1 cellular context compared by ENCODE assay signal in the genomic region with DNA sequence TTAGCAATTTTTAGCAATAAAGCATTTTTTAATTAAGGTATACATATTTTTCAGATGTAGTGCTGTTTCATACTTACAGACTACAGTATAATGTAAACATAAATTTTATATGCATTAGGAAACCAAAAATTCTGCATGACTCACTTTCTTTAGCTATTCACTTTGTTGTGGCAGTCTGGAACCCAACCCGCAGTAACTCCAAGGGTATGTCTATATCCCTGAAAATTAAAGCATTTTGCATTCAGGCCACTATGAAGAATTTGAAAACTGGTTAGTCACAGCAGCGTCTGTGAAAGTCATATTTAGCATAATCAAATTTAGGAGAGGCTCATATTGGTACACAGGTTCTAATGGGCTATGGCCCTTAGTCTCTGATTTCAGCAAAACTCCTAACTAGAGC.
TF ChIP-seq lines count a peak whose summit lies in the region.

No MANE protein-coding gene starts in this region.

TF ChIP-seq in HepG2, 621 proteins besides CTCF, POLR2A, EP300 and RAD21 (continued from another document):
- TF ChIP-seq ARID5B (CRISPR knock-in tag; IDR thresholded peaks at IDR 0.05) (no peak), GATA4 (IDR thresholded peaks at IDR 0.05; ENCODE audit: borderline replicate concordance, low read depth) (no peak), NAIF1 (CRISPR knock-in tag; IDR thresholded peaks at IDR 0.05; ENCODE audit: borderline replicate concordance) (no peak), ZNF773 (CRISPR knock-in tag; IDR thresholded peaks at IDR 0.05; ENCODE audit: borderline replicate concordance) (no peak), HINFP (CRISPR knock-in tag; IDR thresholded peaks at IDR 0.05; ENCODE audit: low read depth) (no peak), ZNF160 (CRISPR knock-in tag; IDR thresholded peaks at IDR 0.05) (no peak), THAP9 (CRISPR knock-in tag; IDR thresholded peaks at IDR 0.05; ENCODE audit: borderline replicate concordance) (no peak), ATM (IDR thresholded peaks at IDR 0.05; ENCODE audit: borderline replicate concordance) (no peak), ASH2L (IDR thresholded peaks at IDR 0.05; ENCODE audit: insufficient read length, low read depth, low read length) (no peak), ZBTB49 (CRISPR knock-in tag; IDR thresholded peaks at IDR 0.05; ENCODE audit: borderline replicate concordance) (no peak), SCMH1 (CRISPR knock-in tag; IDR thresholded peaks at IDR 0.05; ENCODE audit: borderline replicate concordance) (no peak)
- TF ChIP-seq, protein P1, sequence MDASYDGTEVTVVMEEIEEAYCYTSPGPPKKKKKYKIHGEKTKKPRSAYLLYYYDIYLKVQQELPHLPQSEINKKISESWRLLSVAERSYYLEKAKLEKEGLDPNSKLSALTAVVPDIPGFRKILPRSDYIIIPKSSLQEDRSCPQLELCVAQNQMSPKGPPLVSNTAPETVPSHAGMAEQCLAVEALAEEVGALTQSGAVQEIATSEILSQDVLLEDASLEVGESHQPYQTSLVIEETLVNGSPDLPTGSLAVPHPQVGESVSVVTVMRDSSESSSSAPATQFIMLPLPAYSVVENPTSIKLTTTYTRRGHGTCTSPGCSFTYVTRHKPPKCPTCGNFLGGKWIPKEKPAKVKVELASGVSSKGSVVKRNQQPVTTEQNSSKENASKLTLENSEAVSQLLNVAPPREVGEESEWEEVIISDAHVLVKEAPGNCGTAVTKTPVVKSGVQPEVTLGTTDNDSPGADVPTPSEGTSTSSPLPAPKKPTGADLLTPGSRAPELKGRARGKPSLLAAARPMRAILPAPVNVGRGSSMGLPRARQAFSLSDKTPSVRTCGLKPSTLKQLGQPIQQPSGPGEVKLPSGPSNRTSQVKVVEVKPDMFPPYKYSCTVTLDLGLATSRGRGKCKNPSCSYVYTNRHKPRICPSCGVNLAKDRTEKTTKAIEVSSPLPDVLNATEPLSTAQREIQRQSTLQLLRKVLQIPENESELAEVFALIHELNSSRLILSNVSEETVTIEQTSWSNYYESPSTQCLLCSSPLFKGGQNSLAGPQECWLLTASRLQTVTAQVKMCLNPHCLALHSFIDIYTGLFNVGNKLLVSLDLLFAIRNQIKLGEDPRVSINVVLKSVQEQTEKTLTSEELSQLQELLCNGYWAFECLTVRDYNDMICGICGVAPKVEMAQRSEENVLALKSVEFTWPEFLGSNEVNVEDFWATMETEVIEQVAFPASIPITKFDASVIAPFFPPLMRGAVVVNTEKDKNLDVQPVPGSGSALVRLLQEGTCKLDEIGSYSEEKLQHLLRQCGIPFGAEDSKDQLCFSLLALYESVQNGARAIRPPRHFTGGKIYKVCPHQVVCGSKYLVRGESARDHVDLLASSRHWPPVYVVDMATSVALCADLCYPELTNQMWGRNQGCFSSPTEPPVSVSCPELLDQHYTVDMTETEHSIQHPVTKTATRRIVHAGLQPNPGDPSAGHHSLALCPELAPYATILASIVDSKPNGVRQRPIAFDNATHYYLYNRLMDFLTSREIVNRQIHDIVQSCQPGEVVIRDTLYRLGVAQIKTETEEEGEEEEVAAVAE (CRISPR knock-in tag; IDR thresholded peaks at IDR 0.05; ENCODE audit: borderline replicate concordance) = no peak
- TF ChIP-seq, protein P2, sequence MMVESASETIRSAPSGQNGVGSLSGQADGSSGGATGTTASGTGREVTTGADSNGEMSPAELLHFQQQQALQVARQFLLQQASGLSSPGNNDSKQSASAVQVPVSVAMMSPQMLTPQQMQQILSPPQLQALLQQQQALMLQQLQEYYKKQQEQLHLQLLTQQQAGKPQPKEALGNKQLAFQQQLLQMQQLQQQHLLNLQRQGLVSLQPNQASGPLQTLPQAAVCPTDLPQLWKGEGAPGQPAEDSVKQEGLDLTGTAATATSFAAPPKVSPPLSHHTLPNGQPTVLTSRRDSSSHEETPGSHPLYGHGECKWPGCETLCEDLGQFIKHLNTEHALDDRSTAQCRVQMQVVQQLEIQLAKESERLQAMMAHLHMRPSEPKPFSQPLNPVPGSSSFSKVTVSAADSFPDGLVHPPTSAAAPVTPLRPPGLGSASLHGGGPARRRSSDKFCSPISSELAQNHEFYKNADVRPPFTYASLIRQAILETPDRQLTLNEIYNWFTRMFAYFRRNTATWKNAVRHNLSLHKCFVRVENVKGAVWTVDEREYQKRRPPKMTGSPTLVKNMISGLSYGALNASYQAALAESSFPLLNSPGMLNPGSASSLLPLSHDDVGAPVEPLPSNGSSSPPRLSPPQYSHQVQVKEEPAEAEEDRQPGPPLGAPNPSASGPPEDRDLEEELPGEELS (CRISPR knock-in tag; IDR thresholded peaks at IDR 0.05) = no peak
